ENCODE assay signal across 9 cellular contexts in the genomic region with DNA sequence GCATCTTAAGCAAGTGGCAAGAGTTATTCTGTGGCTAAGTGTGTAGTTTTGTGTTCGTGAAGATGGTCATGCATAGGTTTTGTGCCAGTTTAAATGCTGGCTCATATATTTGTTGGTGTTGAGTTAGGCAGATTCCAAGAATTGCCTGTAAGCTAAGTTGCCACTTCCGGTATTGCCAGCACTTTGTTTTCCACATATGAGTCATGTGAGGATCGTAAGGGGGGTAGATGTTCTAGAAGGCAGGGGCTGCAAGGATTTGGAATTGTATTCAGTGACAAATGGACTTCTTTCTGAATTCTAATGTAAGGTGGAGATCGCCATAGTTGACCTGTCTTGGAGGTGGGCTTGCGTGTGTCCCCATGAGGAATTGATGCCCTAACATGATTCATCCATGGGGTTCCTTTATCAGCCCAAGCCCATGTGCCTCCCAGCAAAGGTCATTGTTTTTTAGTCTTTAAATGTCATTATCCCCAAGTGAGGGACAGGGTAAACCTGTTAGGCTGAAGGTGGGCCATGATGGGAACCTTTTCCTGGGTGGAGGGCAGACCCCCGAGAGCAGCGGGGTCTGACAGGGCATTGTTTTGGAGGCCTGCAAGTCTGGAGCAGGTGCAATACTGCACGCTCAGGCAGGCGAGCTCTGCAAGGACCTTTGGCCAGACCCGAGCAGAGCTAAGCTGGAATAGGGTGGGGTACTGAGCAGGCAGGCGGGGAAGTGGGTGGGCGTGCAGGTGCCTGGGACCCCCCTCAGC.
DNase-seq lines count a peak whose midpoint lies in the region; ATAC-seq and TF ChIP-seq lines count a peak whose summit lies in the region.
"Had no signal": no experiment of that assay in that cellular context is flagged by ENCODE, and none has a peak within 500 bp of the region (broad histone marks: within the 10 kb centered on the region; RNA-seq: fewer than 3 reads in every experiment).

No MANE protein-coding gene starts in this region.

- H3K36me3 ChIP-seq in thoracic aorta: no peaks in the 10 kb centered on the region

- H3K27me3 ChIP-seq in thoracic aorta (replicated peaks; ENCODE audit: insufficient read depth): no peaks in the 10 kb centered on the region

- no peak for ATAC-seq in activated T-cell treated with anti-CD3 and anti-CD28 coated beads, Interleukin-2, amount 50 U/mL, for 4 hours
- ATAC-seq in activated CD8-positive, alpha-beta T cell treated with anti-CD3 and anti-CD28 coated beads for 36 hours: no peak
- no peak for ATAC-seq in thoracic aorta (ENCODE audit: insufficient number of reproducible peaks, low FRiP score, low read depth)
- ATAC-seq in HG03521 (IDR thresholded peaks at IDR 0.05; ENCODE audit: unreplicated experiment): no peak

- H3K27me3 Mint-ChIP-seq in activated T-cell treated with anti-CD3 and anti-CD28 coated beads, Interleukin-2, amount 50 U/mL, for 4 hours (ENCODE audit: low read depth): no peaks in the 10 kb centered on the region
- no peaks in the 10 kb centered on the region for H3K27me3 Mint-ChIP-seq in activated CD8-positive, alpha-beta T cell treated with anti-CD3 and anti-CD28 coated beads for 36 hours

- no peaks in the 10 kb centered on the region for H3K9me3 ChIP-seq in thoracic aorta

- intact Hi-C loops in activated CD8-positive, alpha-beta T cell treated with anti-CD3 and anti-CD28 coated beads for 36 hours (cut with micrococcal nuclease): loop anchor here (5.0 kb wide), 1 partner anchor 32 kb away; no protein-coding TSS in a partner anchor

- H3K4me3 Mint-ChIP-seq in activated T-cell treated with anti-CD3 and anti-CD28 coated beads, Interleukin-2, amount 50 U/mL, for 4 hours: peak overlapping the region; percentile 79
- H3K4me3 Mint-ChIP-seq in activated CD8-positive, alpha-beta T cell treated with anti-CD3 and anti-CD28 coated beads for 36 hours: peak overlapping the region; percentile 67

- H3K4me3 ChIP-seq in thoracic aorta: no peak overlapping the region

- peak overlapping the region; percentile 79 to 86 for H3K27ac ChIP-seq in thoracic aorta

- peaks cover 12% of the 10 kb centered on the region for H3K36me3 Mint-ChIP-seq in activated T-cell treated with anti-CD3 and anti-CD28 coated beads, Interleukin-2, amount 50 U/mL, for 4 hours (ENCODE audit: insufficient read depth)
- peaks cover 49% of the 10 kb centered on the region for H3K36me3 Mint-ChIP-seq in activated CD8-positive, alpha-beta T cell treated with anti-CD3 and anti-CD28 coated beads for 36 hours (ENCODE audit: low read depth)

- DNase-seq in activated T-cell treated with anti-CD3 and anti-CD28 coated beads, Interleukin-2, amount 50 U/mL, for 4 hours: no peak
- DNase-seq in activated T-cell treated with anti-CD3 and anti-CD28 coated beads for 4 hours: no peak
- DNase-seq in activated CD8-positive, alpha-beta T cell treated with anti-CD3 and anti-CD28 coated beads for 36 hours: no peak
- peak; percentile 72 for DNase-seq in glomerular visceral epithelial cell (ENCODE audit: extremely low spot score)
- DNase-seq in thoracic aorta (ENCODE audit: low spot score): no peak
- no peak for DNase-seq in globus pallidus (ENCODE audit: low spot score)
- no peak for DNase-seq in central memory CD4-positive, alpha-beta T cell
- DNase-seq: NCI-H2107 had no signal

- no peak for TF ChIP-seq CTCF in activated CD8-positive, alpha-beta T cell treated with anti-CD3 and anti-CD28 coated beads for 36 hours (IDR thresholded peaks at IDR 0.05)
- no peak for TF ChIP-seq CTCF in thoracic aorta (IDR thresholded peaks at IDR 0.05)

- CTCF ChIA-PET in activated CD8-positive, alpha-beta T cell treated with anti-CD3 and anti-CD28 coated beads for 36 hours (lab: Charles Lee): interaction anchor here (1.0 to 1.7 kb wide), 3 partner anchors 27 to 40 kb away, joined by 3 to 4 read pairs (median 3); no protein-coding TSS in a partner anchor

- POLR2A ChIA-PET in activated CD8-positive, alpha-beta T cell treated with anti-CD3 and anti-CD28 coated beads for 36 hours (lab: Charles Lee): interaction anchor here (1.3 to 9.5 kb wide), 3 partner anchors 8 to 31 kb away, joined by 3 to 132 read pairs (median 30); no protein-coding TSS in a partner anchor

- H3K9me3 Mint-ChIP-seq in activated T-cell treated with anti-CD3 and anti-CD28 coated beads, Interleukin-2, amount 50 U/mL, for 4 hours: no peaks in the 10 kb centered on the region
- no peaks in the 10 kb centered on the region for H3K9me3 Mint-ChIP-seq in activated CD8-positive, alpha-beta T cell treated with anti-CD3 and anti-CD28 coated beads for 36 hours

- H3K4me1 Mint-ChIP-seq in activated T-cell treated with anti-CD3 and anti-CD28 coated beads, Interleukin-2, amount 50 U/mL, for 4 hours (ENCODE audit: low read depth): peaks cover 87% of the 10 kb centered on the region
- H3K4me1 Mint-ChIP-seq in activated CD8-positive, alpha-beta T cell treated with anti-CD3 and anti-CD28 coated beads for 36 hours (ENCODE audit: low read depth): peaks cover 80% of the 10 kb centered on the region

- H3K27ac Mint-ChIP-seq in activated CD8-positive, alpha-beta T cell treated with anti-CD3 and anti-CD28 coated beads for 36 hours: peak overlapping the region; percentile 98

- peaks cover 77 to 89% of the 10 kb centered on the region in 2 donors for H3K4me1 ChIP-seq in thoracic aorta (ENCODE audit: control insufficient read depth in 1 of 2, low read depth in 2 of 2)
